Comparison of ENCODE assay signal across 1 cellular context in the genomic region with DNA sequence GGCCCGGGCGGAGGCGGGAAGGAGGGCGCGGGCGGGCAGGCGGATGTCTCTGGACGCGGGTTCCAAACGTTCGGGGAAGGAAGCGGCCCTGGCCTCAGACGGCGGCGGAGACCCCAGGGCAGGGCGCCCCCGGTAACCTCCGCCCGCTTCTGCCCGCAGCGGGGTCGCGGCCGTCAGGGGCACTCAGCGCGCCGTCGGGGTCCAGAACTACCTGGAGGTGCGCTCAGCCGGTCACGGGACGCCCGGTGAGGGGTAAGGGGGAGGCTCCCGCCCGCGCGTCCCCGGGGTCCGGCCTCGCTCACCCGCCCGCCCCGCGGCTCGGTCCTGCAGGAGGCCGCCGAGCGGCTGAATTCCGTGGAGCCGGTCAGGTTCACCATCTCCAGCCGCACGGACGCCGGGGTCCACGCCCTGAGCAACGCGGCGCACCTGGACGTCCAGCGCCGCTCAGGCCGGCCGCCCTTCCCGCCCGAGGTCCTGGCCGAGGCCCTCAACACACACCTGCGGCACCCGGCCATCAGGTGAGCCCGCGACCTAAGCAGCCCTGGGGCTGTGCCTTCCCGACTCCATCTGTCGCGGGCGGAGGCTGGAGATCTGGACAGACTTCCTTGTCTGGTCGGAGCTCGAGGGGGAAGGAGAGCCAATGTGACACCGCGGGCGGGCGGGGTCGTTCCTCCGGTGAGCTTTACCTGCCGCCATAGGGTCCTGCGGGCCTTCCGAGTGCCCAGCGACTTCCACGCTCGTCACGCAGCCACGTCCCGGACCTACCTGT.
TF ChIP-seq lines count a peak whose summit lies in the region.

No MANE protein-coding gene starts in this region.

TF ChIP-seq in K562, 482 proteins besides CTCF, POLR2A, EP300 and RAD21 (continued from another document and continues in another):
- TF ChIP-seq IRF2 (CRISPR knock-in tag; IDR thresholded peaks at IDR 0.05) (peak; percentile 74; the same call in 1 of the 2 replicates), KLF6 (CRISPR knock-in tag; IDR thresholded peaks at IDR 0.05; ENCODE audit: borderline replicate concordance) (no peak), ZNF384 (IDR thresholded peaks at IDR 0.05; ENCODE audit: low read depth, low read length) (no peak), POLR2AphosphoS2 (IDR thresholded peaks at IDR 0.05; ENCODE audit: low read length) (no peak), ZFPM2 (CRISPR knock-in tag; IDR thresholded peaks at IDR 0.05) (no peak), JUN (IDR thresholded peaks at IDR 0.05; ENCODE audit: borderline replicate concordance, low read depth, low read length) (no peak), JUN (CRISPR knock-in tag; IDR thresholded peaks at IDR 0.05; ENCODE audit: borderline replicate concordance) (peak; percentile 18; the same call in 1 of the 2 replicates), HMGN3 (IDR thresholded peaks at IDR 0.05; ENCODE audit: borderline replicate concordance, extremely low read depth, insufficient read length, low read depth, low read length) (peak; percentile 39), ZNF668 (CRISPR knock-in tag; IDR thresholded peaks at IDR 0.05) (no peak), KDM2B (CRISPR knock-in tag; IDR thresholded peaks at IDR 0.05) (peak; percentile 95), ZC3H4 (CRISPR knock-in tag; IDR thresholded peaks at IDR 0.05; ENCODE audit: borderline replicate concordance) (peak; percentile 43; the same call in 1 of the 2 replicates), CHD1 (IDR thresholded peaks at IDR 0.05; ENCODE audit: low read length) (peak; percentile 79), ZFX (CRISPR knock-in tag; IDR thresholded peaks at IDR 0.05) (peak; percentile 9; the same call in 1 of the 2 replicates), PRPF4 (IDR thresholded peaks at IDR 0.05; ENCODE audit: insufficient read depth, low read depth, low read length, poor library complexity, severe bottlenecking) (peak; percentile 23), BRD9 (IDR thresholded peaks at IDR 0.05; ENCODE audit: low read depth, partially characterized antibody) (no peak), KHSRP (IDR thresholded peaks at IDR 0.05) (no peak), CEBPG (CRISPR knock-in tag; IDR thresholded peaks at IDR 0.05) (peak; percentile 27; the same call in 1 of the 2 replicates), CEBPG (tag; conservative IDR thresholded peaks at IDR 0.05 in 1 of 2, IDR thresholded peaks at IDR 0.05 in 1 of 2) (no peak)
- TF ChIP-seq, protein P1, sequence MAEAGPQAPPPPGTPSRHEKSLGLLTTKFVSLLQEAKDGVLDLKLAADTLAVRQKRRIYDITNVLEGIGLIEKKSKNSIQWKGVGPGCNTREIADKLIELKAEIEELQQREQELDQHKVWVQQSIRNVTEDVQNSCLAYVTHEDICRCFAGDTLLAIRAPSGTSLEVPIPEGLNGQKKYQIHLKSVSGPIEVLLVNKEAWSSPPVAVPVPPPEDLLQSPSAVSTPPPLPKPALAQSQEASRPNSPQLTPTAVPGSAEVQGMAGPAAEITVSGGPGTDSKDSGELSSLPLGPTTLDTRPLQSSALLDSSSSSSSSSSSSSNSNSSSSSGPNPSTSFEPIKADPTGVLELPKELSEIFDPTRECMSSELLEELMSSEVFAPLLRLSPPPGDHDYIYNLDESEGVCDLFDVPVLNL (CRISPR knock-in tag; IDR thresholded peaks at IDR 0.05; ENCODE audit: low read depth): peak; percentile 11; the same call in 1 of the 2 replicates
- TF ChIP-seq, protein P2, sequence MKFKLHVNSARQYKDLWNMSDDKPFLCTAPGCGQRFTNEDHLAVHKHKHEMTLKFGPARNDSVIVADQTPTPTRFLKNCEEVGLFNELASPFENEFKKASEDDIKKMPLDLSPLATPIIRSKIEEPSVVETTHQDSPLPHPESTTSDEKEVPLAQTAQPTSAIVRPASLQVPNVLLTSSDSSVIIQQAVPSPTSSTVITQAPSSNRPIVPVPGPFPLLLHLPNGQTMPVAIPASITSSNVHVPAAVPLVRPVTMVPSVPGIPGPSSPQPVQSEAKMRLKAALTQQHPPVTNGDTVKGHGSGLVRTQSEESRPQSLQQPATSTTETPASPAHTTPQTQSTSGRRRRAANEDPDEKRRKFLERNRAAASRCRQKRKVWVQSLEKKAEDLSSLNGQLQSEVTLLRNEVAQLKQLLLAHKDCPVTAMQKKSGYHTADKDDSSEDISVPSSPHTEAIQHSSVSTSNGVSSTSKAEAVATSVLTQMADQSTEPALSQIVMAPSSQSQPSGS (CRISPR knock-in tag; IDR thresholded peaks at IDR 0.05): peak; percentile 68; the same call in 1 of the 2 replicates
- TF ChIP-seq, protein P3, sequence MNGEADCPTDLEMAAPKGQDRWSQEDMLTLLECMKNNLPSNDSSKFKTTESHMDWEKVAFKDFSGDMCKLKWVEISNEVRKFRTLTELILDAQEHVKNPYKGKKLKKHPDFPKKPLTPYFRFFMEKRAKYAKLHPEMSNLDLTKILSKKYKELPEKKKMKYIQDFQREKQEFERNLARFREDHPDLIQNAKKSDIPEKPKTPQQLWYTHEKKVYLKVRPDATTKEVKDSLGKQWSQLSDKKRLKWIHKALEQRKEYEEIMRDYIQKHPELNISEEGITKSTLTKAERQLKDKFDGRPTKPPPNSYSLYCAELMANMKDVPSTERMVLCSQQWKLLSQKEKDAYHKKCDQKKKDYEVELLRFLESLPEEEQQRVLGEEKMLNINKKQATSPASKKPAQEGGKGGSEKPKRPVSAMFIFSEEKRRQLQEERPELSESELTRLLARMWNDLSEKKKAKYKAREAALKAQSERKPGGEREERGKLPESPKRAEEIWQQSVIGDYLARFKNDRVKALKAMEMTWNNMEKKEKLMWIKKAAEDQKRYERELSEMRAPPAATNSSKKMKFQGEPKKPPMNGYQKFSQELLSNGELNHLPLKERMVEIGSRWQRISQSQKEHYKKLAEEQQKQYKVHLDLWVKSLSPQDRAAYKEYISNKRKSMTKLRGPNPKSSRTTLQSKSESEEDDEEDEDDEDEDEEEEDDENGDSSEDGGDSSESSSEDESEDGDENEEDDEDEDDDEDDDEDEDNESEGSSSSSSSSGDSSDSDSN (IDR thresholded peaks at IDR 0.05; ENCODE audit: borderline replicate concordance in 1 of 2, low read depth in 2 of 2, low read length in 2 of 2): peak; percentile 60 to 74; a peak in 1 of 4 replicates
- TF ChIP-seq, protein P4, sequence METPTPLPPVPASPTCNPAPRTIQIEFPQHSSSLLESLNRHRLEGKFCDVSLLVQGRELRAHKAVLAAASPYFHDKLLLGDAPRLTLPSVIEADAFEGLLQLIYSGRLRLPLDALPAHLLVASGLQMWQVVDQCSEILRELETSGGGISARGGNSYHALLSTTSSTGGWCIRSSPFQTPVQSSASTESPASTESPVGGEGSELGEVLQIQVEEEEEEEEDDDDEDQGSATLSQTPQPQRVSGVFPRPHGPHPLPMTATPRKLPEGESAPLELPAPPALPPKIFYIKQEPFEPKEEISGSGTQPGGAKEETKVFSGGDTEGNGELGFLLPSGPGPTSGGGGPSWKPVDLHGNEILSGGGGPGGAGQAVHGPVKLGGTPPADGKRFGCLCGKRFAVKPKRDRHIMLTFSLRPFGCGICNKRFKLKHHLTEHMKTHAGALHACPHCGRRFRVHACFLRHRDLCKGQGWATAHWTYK (CRISPR knock-in tag; IDR thresholded peaks at IDR 0.05): peak; percentile 65; the same call in 1 of the 2 replicates
- TF ChIP-seq, protein P5, sequence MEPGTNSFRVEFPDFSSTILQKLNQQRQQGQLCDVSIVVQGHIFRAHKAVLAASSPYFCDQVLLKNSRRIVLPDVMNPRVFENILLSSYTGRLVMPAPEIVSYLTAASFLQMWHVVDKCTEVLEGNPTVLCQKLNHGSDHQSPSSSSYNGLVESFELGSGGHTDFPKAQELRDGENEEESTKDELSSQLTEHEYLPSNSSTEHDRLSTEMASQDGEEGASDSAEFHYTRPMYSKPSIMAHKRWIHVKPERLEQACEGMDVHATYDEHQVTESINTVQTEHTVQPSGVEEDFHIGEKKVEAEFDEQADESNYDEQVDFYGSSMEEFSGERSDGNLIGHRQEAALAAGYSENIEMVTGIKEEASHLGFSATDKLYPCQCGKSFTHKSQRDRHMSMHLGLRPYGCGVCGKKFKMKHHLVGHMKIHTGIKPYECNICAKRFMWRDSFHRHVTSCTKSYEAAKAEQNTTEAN (CRISPR knock-in tag; IDR thresholded peaks at IDR 0.05): peak; percentile 9; the same call in 1 of the 2 replicates
- TF ChIP-seq, protein P6, sequence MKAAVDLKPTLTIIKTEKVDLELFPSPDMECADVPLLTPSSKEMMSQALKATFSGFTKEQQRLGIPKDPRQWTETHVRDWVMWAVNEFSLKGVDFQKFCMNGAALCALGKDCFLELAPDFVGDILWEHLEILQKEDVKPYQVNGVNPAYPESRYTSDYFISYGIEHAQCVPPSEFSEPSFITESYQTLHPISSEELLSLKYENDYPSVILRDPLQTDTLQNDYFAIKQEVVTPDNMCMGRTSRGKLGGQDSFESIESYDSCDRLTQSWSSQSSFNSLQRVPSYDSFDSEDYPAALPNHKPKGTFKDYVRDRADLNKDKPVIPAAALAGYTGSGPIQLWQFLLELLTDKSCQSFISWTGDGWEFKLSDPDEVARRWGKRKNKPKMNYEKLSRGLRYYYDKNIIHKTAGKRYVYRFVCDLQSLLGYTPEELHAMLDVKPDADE (conservative IDR thresholded peaks at IDR 0.05; ENCODE audit: control insufficient read depth, low read depth, low read length): peak; percentile 9; the same call in 1 of the 2 replicates
- TF ChIP-seq, protein P7, sequence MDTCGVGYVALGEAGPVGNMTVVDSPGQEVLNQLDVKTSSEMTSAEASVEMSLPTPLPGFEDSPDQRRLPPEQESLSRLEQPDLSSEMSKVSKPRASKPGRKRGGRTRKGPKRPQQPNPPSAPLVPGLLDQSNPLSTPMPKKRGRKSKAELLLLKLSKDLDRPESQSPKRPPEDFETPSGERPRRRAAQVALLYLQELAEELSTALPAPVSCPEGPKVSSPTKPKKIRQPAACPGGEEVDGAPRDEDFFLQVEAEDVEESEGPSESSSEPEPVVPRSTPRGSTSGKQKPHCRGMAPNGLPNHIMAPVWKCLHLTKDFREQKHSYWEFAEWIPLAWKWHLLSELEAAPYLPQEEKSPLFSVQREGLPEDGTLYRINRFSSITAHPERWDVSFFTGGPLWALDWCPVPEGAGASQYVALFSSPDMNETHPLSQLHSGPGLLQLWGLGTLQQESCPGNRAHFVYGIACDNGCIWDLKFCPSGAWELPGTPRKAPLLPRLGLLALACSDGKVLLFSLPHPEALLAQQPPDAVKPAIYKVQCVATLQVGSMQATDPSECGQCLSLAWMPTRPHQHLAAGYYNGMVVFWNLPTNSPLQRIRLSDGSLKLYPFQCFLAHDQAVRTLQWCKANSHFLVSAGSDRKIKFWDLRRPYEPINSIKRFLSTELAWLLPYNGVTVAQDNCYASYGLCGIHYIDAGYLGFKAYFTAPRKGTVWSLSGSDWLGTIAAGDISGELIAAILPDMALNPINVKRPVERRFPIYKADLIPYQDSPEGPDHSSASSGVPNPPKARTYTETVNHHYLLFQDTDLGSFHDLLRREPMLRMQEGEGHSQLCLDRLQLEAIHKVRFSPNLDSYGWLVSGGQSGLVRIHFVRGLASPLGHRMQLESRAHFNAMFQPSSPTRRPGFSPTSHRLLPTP (IDR thresholded peaks at IDR 0.05; ENCODE audit: borderline replicate concordance, extremely low read depth, insufficient read length): no peak
- TF ChIP-seq, protein P8, sequence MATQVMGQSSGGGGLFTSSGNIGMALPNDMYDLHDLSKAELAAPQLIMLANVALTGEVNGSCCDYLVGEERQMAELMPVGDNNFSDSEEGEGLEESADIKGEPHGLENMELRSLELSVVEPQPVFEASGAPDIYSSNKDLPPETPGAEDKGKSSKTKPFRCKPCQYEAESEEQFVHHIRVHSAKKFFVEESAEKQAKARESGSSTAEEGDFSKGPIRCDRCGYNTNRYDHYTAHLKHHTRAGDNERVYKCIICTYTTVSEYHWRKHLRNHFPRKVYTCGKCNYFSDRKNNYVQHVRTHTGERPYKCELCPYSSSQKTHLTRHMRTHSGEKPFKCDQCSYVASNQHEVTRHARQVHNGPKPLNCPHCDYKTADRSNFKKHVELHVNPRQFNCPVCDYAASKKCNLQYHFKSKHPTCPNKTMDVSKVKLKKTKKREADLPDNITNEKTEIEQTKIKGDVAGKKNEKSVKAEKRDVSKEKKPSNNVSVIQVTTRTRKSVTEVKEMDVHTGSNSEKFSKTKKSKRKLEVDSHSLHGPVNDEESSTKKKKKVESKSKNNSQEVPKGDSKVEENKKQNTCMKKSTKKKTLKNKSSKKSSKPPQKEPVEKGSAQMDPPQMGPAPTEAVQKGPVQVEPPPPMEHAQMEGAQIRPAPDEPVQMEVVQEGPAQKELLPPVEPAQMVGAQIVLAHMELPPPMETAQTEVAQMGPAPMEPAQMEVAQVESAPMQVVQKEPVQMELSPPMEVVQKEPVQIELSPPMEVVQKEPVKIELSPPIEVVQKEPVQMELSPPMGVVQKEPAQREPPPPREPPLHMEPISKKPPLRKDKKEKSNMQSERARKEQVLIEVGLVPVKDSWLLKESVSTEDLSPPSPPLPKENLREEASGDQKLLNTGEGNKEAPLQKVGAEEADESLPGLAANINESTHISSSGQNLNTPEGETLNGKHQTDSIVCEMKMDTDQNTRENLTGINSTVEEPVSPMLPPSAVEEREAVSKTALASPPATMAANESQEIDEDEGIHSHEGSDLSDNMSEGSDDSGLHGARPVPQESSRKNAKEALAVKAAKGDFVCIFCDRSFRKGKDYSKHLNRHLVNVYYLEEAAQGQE (CRISPR knock-in tag; IDR thresholded peaks at IDR 0.05; ENCODE audit: low read depth): peak; percentile 66
- TF ChIP-seq, protein P9, sequence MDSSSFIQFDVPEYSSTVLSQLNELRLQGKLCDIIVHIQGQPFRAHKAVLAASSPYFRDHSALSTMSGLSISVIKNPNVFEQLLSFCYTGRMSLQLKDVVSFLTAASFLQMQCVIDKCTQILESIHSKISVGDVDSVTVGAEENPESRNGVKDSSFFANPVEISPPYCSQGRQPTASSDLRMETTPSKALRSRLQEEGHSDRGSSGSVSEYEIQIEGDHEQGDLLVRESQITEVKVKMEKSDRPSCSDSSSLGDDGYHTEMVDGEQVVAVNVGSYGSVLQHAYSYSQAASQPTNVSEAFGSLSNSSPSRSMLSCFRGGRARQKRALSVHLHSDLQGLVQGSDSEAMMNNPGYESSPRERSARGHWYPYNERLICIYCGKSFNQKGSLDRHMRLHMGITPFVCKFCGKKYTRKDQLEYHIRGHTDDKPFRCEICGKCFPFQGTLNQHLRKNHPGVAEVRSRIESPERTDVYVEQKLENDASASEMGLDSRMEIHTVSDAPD (CRISPR knock-in tag; IDR thresholded peaks at IDR 0.05): no peak
- TF ChIP-seq, protein P10, sequence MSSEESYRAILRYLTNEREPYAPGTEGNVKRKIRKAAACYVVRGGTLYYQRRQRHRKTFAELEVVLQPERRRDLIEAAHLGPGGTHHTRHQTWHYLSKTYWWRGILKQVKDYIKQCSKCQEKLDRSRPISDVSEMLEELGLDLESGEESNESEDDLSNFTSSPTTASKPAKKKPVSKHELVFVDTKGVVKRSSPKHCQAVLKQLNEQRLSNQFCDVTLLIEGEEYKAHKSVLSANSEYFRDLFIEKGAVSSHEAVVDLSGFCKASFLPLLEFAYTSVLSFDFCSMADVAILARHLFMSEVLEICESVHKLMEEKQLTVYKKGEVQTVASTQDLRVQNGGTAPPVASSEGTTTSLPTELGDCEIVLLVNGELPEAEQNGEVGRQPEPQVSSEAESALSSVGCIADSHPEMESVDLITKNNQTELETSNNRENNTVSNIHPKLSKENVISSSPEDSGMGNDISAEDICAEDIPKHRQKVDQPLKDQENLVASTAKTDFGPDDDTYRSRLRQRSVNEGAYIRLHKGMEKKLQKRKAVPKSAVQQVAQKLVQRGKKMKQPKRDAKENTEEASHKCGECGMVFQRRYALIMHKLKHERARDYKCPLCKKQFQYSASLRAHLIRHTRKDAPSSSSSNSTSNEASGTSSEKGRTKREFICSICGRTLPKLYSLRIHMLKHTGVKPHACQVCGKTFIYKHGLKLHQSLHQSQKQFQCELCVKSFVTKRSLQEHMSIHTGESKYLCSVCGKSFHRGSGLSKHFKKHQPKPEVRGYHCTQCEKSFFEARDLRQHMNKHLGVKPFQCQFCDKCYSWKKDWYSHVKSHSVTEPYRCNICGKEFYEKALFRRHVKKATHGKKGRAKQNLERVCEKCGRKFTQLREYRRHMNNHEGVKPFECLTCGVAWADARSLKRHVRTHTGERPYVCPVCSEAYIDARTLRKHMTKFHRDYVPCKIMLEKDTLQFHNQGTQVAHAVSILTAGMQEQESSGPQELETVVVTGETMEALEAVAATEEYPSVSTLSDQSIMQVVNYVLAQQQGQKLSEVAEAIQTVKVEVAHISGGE (CRISPR knock-in tag; IDR thresholded peaks at IDR 0.05): peak in 2 of 3 experiments; percentile 50 to 84; a peak in 3 of 6 replicates
